ENCODE assay signal across 9 cellular contexts in genomic region chr10:27998178-27998953, GRCh38. TPM values are rescaled to one million over a fixed set of nuclear protein-coding genes. Genes with fewer than 3 reads are reported as not detected.
A peak's percentile ranks its signal among the peaks of the same experiment; 100 is the strongest.
DNase-seq lines count a peak whose midpoint lies in the region; ATAC-seq and TF ChIP-seq lines count a peak whose summit lies in the region.
"Had no signal": no experiment of that assay in that cellular context is flagged by ENCODE, and none has a peak within 500 bp of the region (broad histone marks: within the 10 kb centered on the region; RNA-seq: fewer than 3 reads in every experiment).

No MANE protein-coding gene starts in this region.

- POLR2A ChIA-PET in WTC11 (lab: Charles Lee): no interaction called here

- no peaks in the 10 kb centered on the region; the same call in 1 of the 2 replicates for H3K27me3 Mint-ChIP-seq in WTC11 (ENCODE audit: low read depth)

- no peaks in the 10 kb centered on the region for H3K9me3 Mint-ChIP-seq in WTC11

- peak overlapping the region; percentile 94 for H3K4me3 Mint-ChIP-seq in WTC11

- CTCF ChIA-PET in WTC11 (lab: Charles Lee): interaction anchor here (1.4 kb wide), 1 partner anchor 10 kb away, joined by 3 read pairs; no protein-coding TSS in a partner anchor

- peak overlapping the region in 1 of 2 donors; percentile 15 for H3K9ac ChIP-seq in mucosa of rectum (ENCODE audit: low read depth in 1 of 2, low read length in 2 of 2)

- peak; percentile 75 for DNase-seq in H7
- peak; percentile 73 for DNase-seq in WTC11 (ENCODE audit: low spot score)
- DNase-seq in tibial nerve (ENCODE audit: low spot score in 2 of 2): no peak

- 1 to 2% methylated on average over 46 to 62 of the region's 62 CpGs for WGBS in esophagus, 2 donors
- 2% methylated on average over 38 to 39 of the region's 62 CpGs for WGBS in tibial nerve, 2 donors

- H3K9me3 ChIP-seq in esophagus (ENCODE audit: control insufficient read depth in 2 of 2, insufficient read depth in 1 of 2, low read depth in 1 of 2, low read length in 1 of 2) (no peaks in the 10 kb centered on the region), mucosa of rectum (ENCODE audit: control insufficient read depth in 2 of 2, low read length in 2 of 2) (no peaks in the 10 kb centered on the region), tibial nerve (no peaks in the 10 kb centered on the region)

- no peak overlapping the region for H3K27ac ChIP-seq in ACC112 (ENCODE audit: low read depth, low read length)
- peak overlapping the region; percentile 3 to 6 for H3K27ac ChIP-seq in esophagus (ENCODE audit: low read depth in 2 of 2, low read length in 1 of 2)
- no peak overlapping the region for H3K27ac ChIP-seq in mucosa of rectum (ENCODE audit: low read depth in 2 of 2, low read length in 2 of 2)
- H3K27ac ChIP-seq in tibial nerve: no peak overlapping the region
- H3K27ac ChIP-seq: epithelial cell of prostate had no signal

- TF ChIP-seq POLR2A in tibial nerve (IDR thresholded peaks at IDR 0.05): no peak

- peak; percentile 96 for ATAC-seq in WTC11
- no peak for ATAC-seq in HG03378 (IDR thresholded peaks at IDR 0.05; ENCODE audit: unreplicated experiment)
- no peak for ATAC-seq in GM19452 (IDR thresholded peaks at IDR 0.05; ENCODE audit: unreplicated experiment)

- no peak for TF ChIP-seq EP300 in tibial nerve (IDR thresholded peaks at IDR 0.05)

- peak overlapping the region; percentile 47; the same call in 1 of the 2 replicates for H3K27ac Mint-ChIP-seq in WTC11

- no peaks in the 10 kb centered on the region for H3K79me2 ChIP-seq in ACC112 (ENCODE audit: control insufficient read depth, insufficient read depth, low read length, unreplicated experiment)

- peaks cover 30% of the 10 kb centered on the region for H3K27me3 ChIP-seq in ACC112 (ENCODE audit: insufficient read depth, low read length)
- H3K27me3 ChIP-seq in H7 (ENCODE audit: control insufficient read depth, insufficient read depth, low read length): 0 out of 2 replicates have a peak, but pooled peaks cover 2% of the 10 kb centered on the region
- no peaks in the 10 kb centered on the region for H3K27me3 ChIP-seq in esophagus (ENCODE audit: control insufficient read depth in 1 of 2, insufficient read depth in 2 of 2, low read length in 2 of 2)
- H3K27me3 ChIP-seq in mucosa of rectum (ENCODE audit: control insufficient read depth in 2 of 2, insufficient read depth in 2 of 2, low read length in 2 of 2): peaks cover 5 to 13% of the 10 kb centered on the region in 2 donors
- H3K27me3 ChIP-seq in tibial nerve: peaks cover 0 to 9% of the 10 kb centered on the region in 2 donors

- no peak for TF ChIP-seq CTCF in WTC11 (IDR thresholded peaks at IDR 0.05)
- TF ChIP-seq CTCF in tibial nerve (IDR thresholded peaks at IDR 0.05): no peak

- H3K4me3 ChIP-seq in ACC112 (ENCODE audit: low read depth, low read length): peak overlapping the region; percentile 72
- peak overlapping the region; percentile 86 for H3K4me3 ChIP-seq in H7 (ENCODE audit: insufficient read depth, low read depth, low read length)
- peak overlapping the region; percentile 48 to 61 for H3K4me3 ChIP-seq in esophagus (ENCODE audit: low read depth in 1 of 2, low read length in 2 of 2)
- H3K4me3 ChIP-seq in mucosa of rectum (ENCODE audit: low read length in 2 of 2): peak overlapping the region; percentile 64 to 67
- peak overlapping the region; percentile 31 to 75 (median 56) for H3K4me3 ChIP-seq in tibial nerve

- H3K36me3 ChIP-seq in ACC112 (ENCODE audit: insufficient read depth, low read length) (no peaks in the 10 kb centered on the region), H7 (replicated peaks; ENCODE audit: control insufficient read depth, insufficient read depth, low read length) (no peaks in the 10 kb centered on the region), esophagus (ENCODE audit: control insufficient read depth in 2 of 2, insufficient read depth in 2 of 2, low read length in 1 of 2) (no peaks in the 10 kb centered on the region), mucosa of rectum (ENCODE audit: control insufficient read depth in 2 of 2, insufficient read depth in 2 of 2, low read length in 2 of 2) (no peaks in the 10 kb centered on the region), tibial nerve (no peaks in the 10 kb centered on the region)

- H3K4me1 ChIP-seq in ACC112 (ENCODE audit: control insufficient read depth, insufficient read depth, low read length, unreplicated experiment): no peaks in the 10 kb centered on the region
- peaks cover 0 to 3% of the 10 kb centered on the region in 2 donors for H3K4me1 ChIP-seq in esophagus (ENCODE audit: control insufficient read depth in 2 of 2, insufficient read depth in 2 of 2, low read length in 1 of 2)
- no peaks in the 10 kb centered on the region for H3K4me1 ChIP-seq in mucosa of rectum (ENCODE audit: control insufficient read depth in 2 of 2, insufficient read depth in 2 of 2, low read length in 2 of 2)
- H3K4me1 ChIP-seq in tibial nerve: peaks cover 0 to 8% (median 0%) of the 10 kb centered on the region in 4 donors

- H3K4me1 Mint-ChIP-seq in WTC11: peaks cover 37% of the 10 kb centered on the region

- peak overlapping the region; percentile 72 for H2AFZ ChIP-seq in ACC112 (ENCODE audit: low read length, unreplicated experiment)

- H3K36me3 Mint-ChIP-seq in WTC11: no peaks in the 10 kb centered on the region

TF ChIP-seq in WTC11, 78 proteins besides CTCF, POLR2A, EP300 and RAD21 (continues in another document):
- TF ChIP-seq, protein P1, sequence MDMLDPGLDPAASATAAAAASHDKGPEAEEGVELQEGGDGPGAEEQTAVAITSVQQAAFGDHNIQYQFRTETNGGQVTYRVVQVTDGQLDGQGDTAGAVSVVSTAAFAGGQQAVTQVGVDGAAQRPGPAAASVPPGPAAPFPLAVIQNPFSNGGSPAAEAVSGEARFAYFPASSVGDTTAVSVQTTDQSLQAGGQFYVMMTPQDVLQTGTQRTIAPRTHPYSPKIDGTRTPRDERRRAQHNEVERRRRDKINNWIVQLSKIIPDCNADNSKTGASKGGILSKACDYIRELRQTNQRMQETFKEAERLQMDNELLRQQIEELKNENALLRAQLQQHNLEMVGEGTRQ (CRISPR knock-in tag; IDR thresholded peaks at IDR 0.05): no peak
- TF ChIP-seq NR1H2 (CRISPR knock-in tag; IDR thresholded peaks at IDR 0.05) (no peak), ERG (CRISPR knock-in tag; IDR thresholded peaks at IDR 0.05) (no peak), PREB (CRISPR knock-in tag; IDR thresholded peaks at IDR 0.05; ENCODE audit: borderline replicate concordance) (no peak), SOX15 (CRISPR knock-in tag; IDR thresholded peaks at IDR 0.05) (no peak), NR3C1 (CRISPR knock-in tag; conservative IDR thresholded peaks at IDR 0.05; ENCODE audit: low read depth) (no peak), JUN (CRISPR knock-in tag; IDR thresholded peaks at IDR 0.05) (0 out of 2 replicates have a peak, but pooled peaks have one; percentile 64), PRRX2 (CRISPR knock-in tag; IDR thresholded peaks at IDR 0.05) (no peak), CREM (CRISPR knock-in tag; IDR thresholded peaks at IDR 0.05) (0 out of 2 replicates have a peak, but pooled peaks have one; percentile 47), RELA (CRISPR knock-in tag; IDR thresholded peaks at IDR 0.05; ENCODE audit: borderline replicate concordance) (no peak), ATF6 (CRISPR knock-in tag; IDR thresholded peaks at IDR 0.05) (no peak), OVOL2 (CRISPR knock-in tag; IDR thresholded peaks at IDR 0.05; ENCODE audit: borderline replicate concordance) (no peak)
- TF ChIP-seq, protein P2, sequence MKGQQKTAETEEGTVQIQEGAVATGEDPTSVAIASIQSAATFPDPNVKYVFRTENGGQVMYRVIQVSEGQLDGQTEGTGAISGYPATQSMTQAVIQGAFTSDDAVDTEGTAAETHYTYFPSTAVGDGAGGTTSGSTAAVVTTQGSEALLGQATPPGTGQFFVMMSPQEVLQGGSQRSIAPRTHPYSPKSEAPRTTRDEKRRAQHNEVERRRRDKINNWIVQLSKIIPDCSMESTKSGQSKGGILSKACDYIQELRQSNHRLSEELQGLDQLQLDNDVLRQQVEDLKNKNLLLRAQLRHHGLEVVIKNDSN (CRISPR knock-in tag; IDR thresholded peaks at IDR 0.05): no peak

RNA-seq across cellular contexts. Expression of gene ODAD2, which starts 0.5 kb away (rescaled TPM):
- total RNA-seq in H7 (2014; rRNA removed; shearing (Covaris generic)): 6.7 and 7.6 TPM in 2 replicates
- total RNA-seq in WTC11 (2021) (4.1 to 4.3 TPM (median 4.1 TPM) in 3 replicates), tibial nerve (1 to 10 TPM in 1 of 4 donors, not detected in 3; 1.7 TPM)
- under 1 TPM; 0.12 to 0.31 TPM for polyA plus RNA-seq in esophagus

Comparison
In these comparisons a context has a peak if more than half of its experiments do, and no peak if none do; other contexts are left out.
1. H3K27ac ChIP-seq: peak in esophagus (2 of 2); none in ACC112 (single experiment), mucosa of rectum (0 of 2) and tibial nerve (0 of 4).
2. DNase-seq: peak in H7 (single experiment) and WTC11 (single experiment); none in tibial nerve (0 of 2).
3. Peak in every context shown above with its lines, with median percentiles within 50 percentile points of each other: H3K4me3 ChIP-seq.